Comparison of ENCODE assay signal across 1 cellular context in genomic region chr4:97366661-97367060, GRCh38.
TF ChIP-seq lines count a peak whose summit lies in the region.

No MANE protein-coding gene starts in this region.

TF ChIP-seq in SK-N-SH treated with all-trans-retinoic acid at 6 μM for 48 hours, 23 proteins besides CTCF, POLR2A, EP300 and RAD21 (continued from another document):
- TF ChIP-seq PATZ1 (CRISPR knock-in tag; IDR thresholded peaks at IDR 0.05; ENCODE audit: borderline replicate concordance) (no peak), SNAI2 (CRISPR knock-in tag; IDR thresholded peaks at IDR 0.05) (no peak), ZNF70 (CRISPR knock-in tag; IDR thresholded peaks at IDR 0.05) (no peak), BACH2 (CRISPR knock-in tag; IDR thresholded peaks at IDR 0.05; ENCODE audit: borderline replicate concordance) (no peak), ISL1 (CRISPR knock-in tag; IDR thresholded peaks at IDR 0.05) (no peak), PPARA (CRISPR knock-in tag; IDR thresholded peaks at IDR 0.05; ENCODE audit: borderline replicate concordance) (no peak), TSHZ2 (CRISPR knock-in tag; IDR thresholded peaks at IDR 0.05) (no peak)
